In genomic region chr2:216206041-216206699, GRCh38 we compare ENCODE assay signal across 11 cellular contexts.
DNase-seq lines count a peak whose midpoint lies in the region; ATAC-seq lines count a peak whose summit lies in the region.
"Had no signal": no experiment of that assay in that cellular context is flagged by ENCODE, and none has a peak within 500 bp of the region (broad histone marks: within the 10 kb centered on the region; RNA-seq: fewer than 3 reads in every experiment).

No MANE protein-coding gene starts in this region.

- peak; percentile 82 for ATAC-seq in GM21737 (IDR thresholded peaks at IDR 0.05; ENCODE audit: unreplicated experiment)
- ATAC-seq in HG03442 (IDR thresholded peaks at IDR 0.05; ENCODE audit: unreplicated experiment): peak; percentile 84
- peak; percentile 93 for ATAC-seq in stimulated activated memory B cell treated with anti-CD40 and anti-IgM and Interleukin-4, amounts not matched to agents 10 μg/mL and 1 μg/mL and 100 μg/mL, for 72 hours
- ATAC-seq in aorta (ENCODE audit: low FRiP score): no peak
- ATAC-seq: effector memory CD8-positive, alpha-beta T cell had no signal

- H3K4me3 Mint-ChIP-seq in activated CD4-positive, alpha-beta T cell treated with anti-CD3 and anti-CD28 coated beads, Interleukin-2, amount 10 ng/mL, durations not matched to agents 7 days and 5 days: no peak overlapping the region
- no peak overlapping the region for H3K4me3 Mint-ChIP-seq in stimulated activated memory B cell treated with anti-CD40 and anti-IgM and Interleukin-4, amounts not matched to agents 10 μg/mL and 1 μg/mL and 100 μg/mL, for 72 hours
- H3K4me3 Mint-ChIP-seq: effector memory CD8-positive, alpha-beta T cell had no signal

- POLR2A ChIA-PET in activated CD4-positive, alpha-beta T cell treated with anti-CD3 and anti-CD28 coated beads, Interleukin-2, amount 10 ng/mL, durations not matched to agents 7 days and 5 days (lab: Charles Lee): interaction anchor here (0.7 kb wide), 1 partner anchor 83 kb away, joined by 3 read pairs; no protein-coding TSS in a partner anchor

- no peaks in the 10 kb centered on the region for H3K4me1 ChIP-seq in aorta (ENCODE audit: control insufficient read depth in 1 of 2, insufficient read depth in 2 of 2, low read length in 2 of 2)

- H3K27ac ChIP-seq in aorta (ENCODE audit: low read depth in 1 of 2, low read length in 2 of 2): no peak overlapping the region

- H3K27me3 Mint-ChIP-seq in activated CD4-positive, alpha-beta T cell treated with anti-CD3 and anti-CD28 coated beads, Interleukin-2, amount 10 ng/mL, durations not matched to agents 7 days and 5 days: no peaks in the 10 kb centered on the region
- no peaks in the 10 kb centered on the region for H3K27me3 Mint-ChIP-seq in stimulated activated memory B cell treated with anti-CD40 and anti-IgM and Interleukin-4, amounts not matched to agents 10 μg/mL and 1 μg/mL and 100 μg/mL, for 72 hours
- H3K27me3 Mint-ChIP-seq: effector memory CD8-positive, alpha-beta T cell; progenitor cell of endocrine pancreas had no signal

- peaks cover 9 to 11% of the 10 kb centered on the region in 2 donors for H3K36me3 ChIP-seq in aorta (ENCODE audit: control insufficient read depth in 1 of 2, insufficient read depth in 2 of 2, low read length in 1 of 2)

- H3K9me3 ChIP-seq in aorta (ENCODE audit: control insufficient read depth, low read length): no peaks in the 10 kb centered on the region

- H3K4me1 Mint-ChIP-seq in activated CD4-positive, alpha-beta T cell treated with anti-CD3 and anti-CD28 coated beads, Interleukin-2, amount 10 ng/mL, durations not matched to agents 7 days and 5 days: peaks cover 26% of the 10 kb centered on the region
- peaks cover 23% of the 10 kb centered on the region for H3K4me1 Mint-ChIP-seq in stimulated activated memory B cell treated with anti-CD40 and anti-IgM and Interleukin-4, amounts not matched to agents 10 μg/mL and 1 μg/mL and 100 μg/mL, for 72 hours

- peaks cover 81% of the 10 kb centered on the region for H3K36me3 Mint-ChIP-seq in activated CD4-positive, alpha-beta T cell treated with anti-CD3 and anti-CD28 coated beads, Interleukin-2, amount 10 ng/mL, durations not matched to agents 7 days and 5 days (ENCODE audit: low read depth)
- peaks cover 81% of the 10 kb centered on the region for H3K36me3 Mint-ChIP-seq in stimulated activated memory B cell treated with anti-CD40 and anti-IgM and Interleukin-4, amounts not matched to agents 10 μg/mL and 1 μg/mL and 100 μg/mL, for 72 hours

- no peaks in the 10 kb centered on the region for H3K27me3 ChIP-seq in aorta (ENCODE audit: control insufficient read depth in 1 of 2, insufficient read depth in 2 of 2, low read length in 1 of 2)

- H3K4me3 ChIP-seq in aorta (ENCODE audit: low read length in 2 of 2): no peak overlapping the region

- DNase-seq in activated CD4-positive, alpha-beta T cell treated with anti-CD3 and anti-CD28 coated beads, Interleukin-2, amount 10 ng/mL, durations not matched to agents 7 days and 5 days: peak; percentile 4
- DNase-seq in activated CD4-positive, alpha-beta T cell treated with anti-CD3 and anti-CD28 coated beads, Interleukin-2, amount 50 U/mL, for 4 hours: no peak
- DNase-seq in aorta: no peak
- no peak for DNase-seq in islet precursor cell
- DNase-seq in glomerular visceral epithelial cell (ENCODE audit: extremely low spot score): no peak
- DNase-seq: effector memory CD8-positive, alpha-beta T cell; OCI-M1 had no signal

- WGBS in aorta, 2 donors: 90 to 93% methylated on average over 2 of the region's 2 CpGs

- H3K27ac Mint-ChIP-seq in activated CD4-positive, alpha-beta T cell treated with anti-CD3 and anti-CD28 coated beads, Interleukin-2, amount 10 ng/mL, durations not matched to agents 7 days and 5 days: no peak overlapping the region
- H3K27ac Mint-ChIP-seq in stimulated activated memory B cell treated with anti-CD40 and anti-IgM and Interleukin-4, amounts not matched to agents 10 μg/mL and 1 μg/mL and 100 μg/mL, for 72 hours: peak overlapping the region; percentile 31

- intact Hi-C loops in aorta (cut with DNase I): no loop called here

- CTCF ChIA-PET in activated CD4-positive, alpha-beta T cell treated with anti-CD3 and anti-CD28 coated beads, Interleukin-2, amount 10 ng/mL, durations not matched to agents 7 days and 5 days (lab: Charles Lee): interaction anchor here (0.7 kb wide), 1 partner anchor 16 kb away, joined by 3 read pairs; no protein-coding TSS in a partner anchor

- no peaks in the 10 kb centered on the region for H3K9me3 Mint-ChIP-seq in activated CD4-positive, alpha-beta T cell treated with anti-CD3 and anti-CD28 coated beads, Interleukin-2, amount 10 ng/mL, durations not matched to agents 7 days and 5 days
- no peaks in the 10 kb centered on the region for H3K9me3 Mint-ChIP-seq in stimulated activated memory B cell treated with anti-CD40 and anti-IgM and Interleukin-4, amounts not matched to agents 10 μg/mL and 1 μg/mL and 100 μg/mL, for 72 hours
- H3K9me3 Mint-ChIP-seq: effector memory CD8-positive, alpha-beta T cell had no signal
